1 cellular context compared by ENCODE assay signal in genomic region chr20:63782051-63782471, GRCh38.
TF ChIP-seq lines count a peak whose summit lies in the region.

No MANE protein-coding gene starts in this region.

TF ChIP-seq in H1, 55 proteins besides CTCF, POLR2A, EP300 and RAD21:
- TF ChIP-seq CHD2 (IDR thresholded peaks at IDR 0.05; ENCODE audit: low read length) = no peak
- TF ChIP-seq EGR1 (IDR thresholded peaks at IDR 0.05; ENCODE audit: borderline replicate concordance, low read depth, low read length) = 0 out of 2 replicates have a peak, but pooled peaks have one; percentile 24
TF ChIP-seq in H1: peak in this region for 1.
